Comparison of ENCODE assay signal across 8 cellular contexts in genomic region chr20:16803965-16804792, GRCh38. TPM values are rescaled to one million over a fixed set of nuclear protein-coding genes. Genes with fewer than 3 reads are reported as not detected.
DNase-seq lines count a peak whose midpoint lies in the region; ATAC-seq and TF ChIP-seq lines count a peak whose summit lies in the region.

No MANE protein-coding gene starts in this region.

- peak; percentile 85 for TF ChIP-seq CTCF in foreskin fibroblast (IDR thresholded peaks at IDR 0.05; ENCODE audit: low read depth, low read length)

- peaks cover 45% of the 10 kb centered on the region for H3K27me3 Mint-ChIP-seq in activated T-cell treated with anti-CD3 and anti-CD28 coated beads, Interleukin-2, amount 50 U/mL, for 4 hours (ENCODE audit: low read depth)

- DNase-seq in NCI-H2107 treated with DMSO at 0.1 percent for 48 hours (lab: John Stamatoyannopoulos, UW; ENCODE audit: unreplicated experiment): peak; percentile 25
- no peak for DNase-seq in NCI-H2107 (lab: John Stamatoyannopoulos, UW)
- DNase-seq in HK-2 (ENCODE audit: unreplicated experiment): peak; percentile 72
- DNase-seq in NCI-H82 (lab: John Stamatoyannopoulos, UW): peak; percentile 87
- peak; percentile 11 for DNase-seq in activated T-cell treated with anti-CD3 and anti-CD28 coated beads, Interleukin-2, amount 50 U/mL, for 4 hours
- peak; percentile 37 to 80 for DNase-seq in foreskin fibroblast
- peak; percentile 34 for DNase-seq in pons (ENCODE audit: low spot score)

- H3K4me3 ChIP-seq in foreskin fibroblast (ENCODE audit: low read depth in 1 of 2, low read length in 2 of 2): no peak overlapping the region

- no peak for ATAC-seq in activated T-cell treated with anti-CD3 and anti-CD28 coated beads, Interleukin-2, amount 50 U/mL, for 4 hours
- ATAC-seq in GM19463 (IDR thresholded peaks at IDR 0.05; ENCODE audit: unreplicated experiment): no peak

- H3K4me3 Mint-ChIP-seq in activated T-cell treated with anti-CD3 and anti-CD28 coated beads, Interleukin-2, amount 50 U/mL, for 4 hours: no peak overlapping the region

- H3K9me3 Mint-ChIP-seq in activated T-cell treated with anti-CD3 and anti-CD28 coated beads, Interleukin-2, amount 50 U/mL, for 4 hours: no peaks in the 10 kb centered on the region

- no peaks in the 10 kb centered on the region for H3K4me1 Mint-ChIP-seq in activated T-cell treated with anti-CD3 and anti-CD28 coated beads, Interleukin-2, amount 50 U/mL, for 4 hours (ENCODE audit: low read depth)

- H3K36me3 Mint-ChIP-seq in activated T-cell treated with anti-CD3 and anti-CD28 coated beads, Interleukin-2, amount 50 U/mL, for 4 hours (ENCODE audit: insufficient read depth): no peaks in the 10 kb centered on the region

RNA-seq across cellular contexts. Expression of gene OTOR, which starts 56.0 kb away (rescaled TPM):
- total RNA-seq in activated T-cell treated with anti-CD3 and anti-CD28 coated beads, Interleukin-2, amount 50 U/mL, for 4 hours: not detected
